23 cellular contexts compared by ENCODE assay signal in the genomic region with DNA sequence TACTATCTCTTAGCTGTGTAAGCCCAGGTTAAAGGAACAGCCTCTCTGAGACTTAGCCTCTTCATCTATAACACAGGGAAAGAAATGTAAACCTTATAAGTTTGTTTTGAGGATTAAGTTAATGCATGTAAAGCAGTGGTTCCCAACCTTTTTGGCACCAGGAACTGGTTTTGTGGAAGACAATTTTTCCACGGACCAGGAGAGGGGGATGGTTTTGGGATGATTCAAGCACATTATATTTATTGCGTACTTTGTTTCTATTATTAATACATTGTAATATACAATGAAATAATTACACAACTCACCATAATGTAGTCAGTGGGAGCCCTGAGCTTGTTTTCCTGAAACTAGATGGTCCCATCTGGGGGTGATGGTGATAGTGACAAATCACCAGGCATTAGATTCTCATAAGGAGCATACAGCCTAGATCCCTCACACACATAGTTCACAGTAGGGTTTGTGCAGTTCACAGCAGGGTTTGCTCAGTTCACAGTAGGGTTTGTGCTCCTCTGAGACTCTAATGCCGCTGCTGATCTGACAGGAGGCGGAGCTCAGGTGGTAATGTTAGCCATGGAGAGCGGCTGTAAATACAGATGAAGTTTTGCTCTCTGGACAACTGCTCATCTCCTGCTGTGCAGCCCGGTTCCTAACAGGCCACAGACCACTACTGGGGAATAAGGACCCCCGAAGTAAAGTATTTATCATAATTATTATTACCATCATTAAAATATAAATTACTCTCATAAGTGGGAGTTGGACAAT.
"Had no signal": no experiment of that assay in that cellular context is flagged by ENCODE, and none has a peak within 500 bp of the region (broad histone marks: within the 10 kb centered on the region; RNA-seq: fewer than 3 reads in every experiment).

No MANE protein-coding gene starts in this region.

- H3K36me3 Mint-ChIP-seq: activated CD8-positive, alpha-beta memory T cell treated with anti-CD3 and anti-CD28 coated beads, Interleukin-2, amount 10 ng/mL, durations not matched to agents 7 days and 5 days; neural progenitor cell had no signal

- H3K79me2 ChIP-seq: hepatocyte had no signal

- H3K27ac Mint-ChIP-seq: activated CD4-positive, alpha-beta memory T cell treated with anti-CD3 and anti-CD28 coated beads, Interleukin-2, amount 10 ng/mL, durations not matched to agents 7 days and 5 days; activated CD4-positive, alpha-beta T cell treated with anti-CD3 and anti-CD28 coated beads, Interleukin-2, amount 10 ng/mL, durations not matched to agents 24 days and 14 days; activated CD8-positive, alpha-beta memory T cell treated with anti-CD3 and anti-CD28 coated beads, Interleukin-2, amount 10 ng/mL, durations not matched to agents 7 days and 5 days; activated naive CD4-positive, alpha-beta T cell treated with anti-CD3 and anti-CD28 coated beads, Interleukin-2, amount 50 U/mL, for 24 hours; activated T-helper 1 cell treated with anti-CD3 and anti-CD28 coated beads, Interleukin-12 subunit alpha, Interleukin-12 subunit beta, Interleukin-2, Interleukin-4 antibody, amounts not matched to agents 30 ng/mL and 10 ng/mL and 1 ng/mL, durations not matched to agents 14 hours and 24 hours and 36 hours; dendritic cell treated with granulocyte-macrophage colony-stimulating factor and Interleukin-4, amounts not matched to agents 40 ng/mL and 50 ng/mL, for 4 days; neural progenitor cell; progenitor cell of endocrine pancreas had no signal

- H3K36me3 ChIP-seq: left lung, neural progenitor cell, upper lobe of left lung had no signal

- H3K27me3 Mint-ChIP-seq: activated CD4-positive, alpha-beta T cell treated with anti-CD3 and anti-CD28 coated beads, Interleukin-2, amount 10 ng/mL, durations not matched to agents 24 days and 14 days; activated naive CD4-positive, alpha-beta T cell treated with anti-CD3 and anti-CD28 coated beads, Interleukin-2, amount 50 U/mL, for 24 hours; dendritic cell treated with granulocyte-macrophage colony-stimulating factor and Interleukin-4, amounts not matched to agents 40 ng/mL and 50 ng/mL, for 4 days; naive thymus-derived CD8-positive, alpha-beta T cell; progenitor cell of endocrine pancreas had no signal

- H3K9ac ChIP-seq: neural progenitor cell had no signal

- H3K4me1 Mint-ChIP-seq: activated CD8-positive, alpha-beta memory T cell treated with anti-CD3 and anti-CD28 coated beads, Interleukin-2, amount 10 ng/mL, durations not matched to agents 7 days and 5 days had no signal

- H3K9me3 ChIP-seq: left lung, upper lobe of left lung had no signal

- H3K4me3 ChIP-seq: hepatocyte, left lung, lung, neural progenitor cell, upper lobe of left lung had no signal

- H3K27ac ChIP-seq: hepatocyte, left lung, neural progenitor cell, upper lobe of left lung, VCaP had no signal

- H3K27me3 ChIP-seq: hepatocyte, left lung, neural progenitor cell, upper lobe of left lung had no signal

- FAIRE-seq: endometrium had no signal

- H3K9me3 Mint-ChIP-seq: activated CD4-positive, alpha-beta memory T cell treated with anti-CD3 and anti-CD28 coated beads, Interleukin-2, amount 10 ng/mL, durations not matched to agents 7 days and 5 days; activated CD4-positive, alpha-beta T cell treated with anti-CD3 and anti-CD28 coated beads, Interleukin-2, amount 10 ng/mL, durations not matched to agents 24 days and 14 days; activated naive CD4-positive, alpha-beta T cell treated with anti-CD3 and anti-CD28 coated beads, Interleukin-2, amount 50 U/mL, for 24 hours; activated T-helper 1 cell treated with anti-CD3 and anti-CD28 coated beads, Interleukin-12 subunit alpha, Interleukin-12 subunit beta, Interleukin-2, Interleukin-4 antibody, amounts not matched to agents 30 ng/mL and 10 ng/mL and 1 ng/mL, durations not matched to agents 14 hours and 24 hours and 36 hours; dendritic cell treated with granulocyte-macrophage colony-stimulating factor and Interleukin-4, amounts not matched to agents 40 ng/mL and 50 ng/mL, for 4 days; naive thymus-derived CD8-positive, alpha-beta T cell; neural progenitor cell had no signal

- H3K4me2 ChIP-seq: hepatocyte, neural progenitor cell had no signal

- DNase-seq: activated CD4-positive, alpha-beta memory T cell treated with anti-CD3 and anti-CD28 coated beads, Interleukin-2, amount 10 ng/mL, durations not matched to agents 7 days and 5 days; activated CD4-positive, alpha-beta T cell treated with anti-CD3 and anti-CD28 coated beads, Interleukin-2, amount 10 ng/mL, durations not matched to agents 24 days and 14 days; activated CD8-positive, alpha-beta memory T cell treated with anti-CD3 and anti-CD28 coated beads, Interleukin-2, amount 10 ng/mL, durations not matched to agents 7 days and 5 days; activated gamma-delta T cell; activated T-cell treated with anti-CD3 and anti-CD28 coated beads for 4 hours; aorta; effector CD4-positive, alpha-beta T cell; foreskin melanocyte; left lung; naive thymus-derived CD8-positive, alpha-beta T cell; stimulated activated CD4-positive, alpha-beta T cell treated with anti-CD3 and anti-CD28 coated beads, Interleukin-4, amount 100 ng/mL, for 4 hours; stimulated activated naive CD8-positive, alpha-beta T cell treated with anti-CD3 and anti-CD28 coated beads, Interleukin-15, Interleukin-2, amounts not matched to agents 100 U/mL and 50 U/mL, for 24 hours; upper lobe of left lung had no signal

- ATAC-seq: activated CD4-positive, CD25-positive, alpha-beta regulatory T cell treated with anti-CD3 and anti-CD28 coated beads, Interleukin-2, amount 50 U/mL, for 24 hours; activated CD8-positive, alpha-beta memory T cell treated with anti-CD3 and anti-CD28 coated beads, Interleukin-2, amount 10 ng/mL, durations not matched to agents 7 days and 5 days; naive thymus-derived CD8-positive, alpha-beta T cell; stimulated activated naive CD8-positive, alpha-beta T cell treated with anti-CD3 and anti-CD28 coated beads, Interleukin-15, Interleukin-2, amounts not matched to agents 100 U/mL and 50 U/mL, for 24 hours had no signal

- H2AFZ ChIP-seq: hepatocyte, neural progenitor cell had no signal

- H3K4me3 Mint-ChIP-seq: activated CD4-positive, alpha-beta memory T cell treated with anti-CD3 and anti-CD28 coated beads, Interleukin-2, amount 10 ng/mL, durations not matched to agents 7 days and 5 days; activated CD4-positive, alpha-beta T cell treated with anti-CD3 and anti-CD28 coated beads, Interleukin-2, amount 10 ng/mL, durations not matched to agents 24 days and 14 days; activated CD8-positive, alpha-beta memory T cell treated with anti-CD3 and anti-CD28 coated beads, Interleukin-2, amount 10 ng/mL, durations not matched to agents 7 days and 5 days; activated naive CD4-positive, alpha-beta T cell treated with anti-CD3 and anti-CD28 coated beads, Interleukin-2, amount 50 U/mL, for 24 hours; activated T-helper 1 cell treated with anti-CD3 and anti-CD28 coated beads, Interleukin-12 subunit alpha, Interleukin-12 subunit beta, Interleukin-2, Interleukin-4 antibody, amounts not matched to agents 30 ng/mL and 10 ng/mL and 1 ng/mL, durations not matched to agents 14 hours and 24 hours and 36 hours; dendritic cell treated with granulocyte-macrophage colony-stimulating factor and Interleukin-4, amounts not matched to agents 40 ng/mL and 50 ng/mL, for 4 days; naive thymus-derived CD8-positive, alpha-beta T cell; neural progenitor cell had no signal

- H3K4me1 ChIP-seq: neural progenitor cell, upper lobe of left lung had no signal
